14 cellular contexts compared by ENCODE assay signal in genomic region chr5:17154211-17154996, GRCh38.
DNase-seq lines count a peak whose midpoint lies in the region; FAIRE-seq and TF ChIP-seq lines count a peak whose summit lies in the region.
"Had no signal": no experiment of that assay in that cellular context is flagged by ENCODE, and none has a peak within 500 bp of the region (broad histone marks: within the 10 kb centered on the region; RNA-seq: fewer than 3 reads in every experiment).

No MANE protein-coding gene starts in this region.

- H3K4me3 ChIP-seq in small intestine (ENCODE audit: low read depth in 1 of 2, low read length in 2 of 2): no peak overlapping the region
- H3K4me3 ChIP-seq: SK-N-MC had no signal

- 65 to 75% (median 67%) methylated on average over 5 of the region's 5 CpGs for WGBS in small intestine, 3 donors

- peak; percentile 56 for DNase-seq in HPDE6-E6E7 (ENCODE audit: extremely low spot score)
- DNase-seq in RCC 7860 (ENCODE audit: low spot score): peak; percentile 94
- DNase-seq in endothelial cell (ENCODE audit: low spot score): no peak
- DNase-seq in small intestine: peak; percentile 47
- DNase-seq in NCI-H510A treated with DMSO at 0.1 percent for 48 hours (lab: John Stamatoyannopoulos, UW): no peak
- no peak for DNase-seq in mucosa of gallbladder (ENCODE audit: low spot score)
- no peak for DNase-seq in SK-N-DZ (ENCODE audit: low spot score)
- DNase-seq: activated CD4-positive, alpha-beta T cell treated with anti-CD3 and anti-CD28 coated beads, Interleukin-2, amount 10 ng/mL, durations not matched to agents 24 days and 14 days; DMS153; KBM-7; NCI-H345; stimulated activated CD4-positive, alpha-beta T cell treated with anti-CD3 and anti-CD28 coated beads, Interleukin-2, amount 100 ng/mL, for 48 hours had no signal

- H3K4me1 ChIP-seq in small intestine (ENCODE audit: control insufficient read depth in 2 of 2, insufficient read depth in 1 of 2, low read depth in 1 of 2, low read length in 1 of 2): no peaks in the 10 kb centered on the region

- no peaks in the 10 kb centered on the region for H3K36me3 Mint-ChIP-seq in endothelial cell (ENCODE audit: low read depth, unreplicated experiment)

- H3K36me3 ChIP-seq in small intestine (ENCODE audit: control insufficient read depth in 2 of 2, insufficient read depth in 2 of 2, low read length in 2 of 2): no peaks in the 10 kb centered on the region

- no peak overlapping the region for H3K27ac ChIP-seq in small intestine (ENCODE audit: low read depth in 1 of 2, low read length in 1 of 2)
- H3K27ac ChIP-seq: SK-N-MC had no signal

- H3K27me3 Mint-ChIP-seq in endothelial cell (ENCODE audit: unreplicated experiment): peaks cover 4% of the 10 kb centered on the region
- H3K27me3 Mint-ChIP-seq: activated CD4-positive, alpha-beta T cell treated with anti-CD3 and anti-CD28 coated beads, Interleukin-2, amount 10 ng/mL, durations not matched to agents 24 days and 14 days had no signal

- TF ChIP-seq CTCF in endothelial cell (IDR thresholded peaks at IDR 0.05; ENCODE audit: unreplicated experiment): no peak

- H3K9me3 ChIP-seq in small intestine (ENCODE audit: control insufficient read depth, low read depth): no peaks in the 10 kb centered on the region

- FAIRE-seq in RCC 7860 (lab: Jason Lieb, UNC) (peak; percentile 91), small intestine (lab: Jason Lieb, UNC) (no peak)

- no peak overlapping the region for H3K4me3 Mint-ChIP-seq in endothelial cell (ENCODE audit: unreplicated experiment)
- H3K4me3 Mint-ChIP-seq: activated CD4-positive, alpha-beta T cell treated with anti-CD3 and anti-CD28 coated beads, Interleukin-2, amount 10 ng/mL, durations not matched to agents 24 days and 14 days; stimulated activated naive CD8-positive, alpha-beta T cell treated with anti-CD3 and anti-CD28 coated beads, Interleukin-15, Interleukin-2, amounts not matched to agents 100 ng/mL and 50 ng/mL, for 24 hours had no signal

- no peaks in the 10 kb centered on the region for H3K27me3 ChIP-seq in small intestine (ENCODE audit: control insufficient read depth in 2 of 2, insufficient read depth in 2 of 2, low read length in 2 of 2)

- peak overlapping the region; percentile 21 for H3K27ac Mint-ChIP-seq in endothelial cell (ENCODE audit: unreplicated experiment)
- H3K27ac Mint-ChIP-seq: activated CD4-positive, alpha-beta T cell treated with anti-CD3 and anti-CD28 coated beads, Interleukin-2, amount 10 ng/mL, durations not matched to agents 24 days and 14 days; stimulated activated naive CD8-positive, alpha-beta T cell treated with anti-CD3 and anti-CD28 coated beads, Interleukin-15, Interleukin-2, amounts not matched to agents 100 ng/mL and 50 ng/mL, for 24 hours had no signal

- H3K4me1 Mint-ChIP-seq in endothelial cell (ENCODE audit: unreplicated experiment): peaks cover 25% of the 10 kb centered on the region
- H3K4me1 Mint-ChIP-seq: activated CD4-positive, alpha-beta T cell treated with anti-CD3 and anti-CD28 coated beads, Interleukin-2, amount 10 ng/mL, durations not matched to agents 24 days and 14 days had no signal

- no peaks in the 10 kb centered on the region for H3K9me3 Mint-ChIP-seq in endothelial cell (ENCODE audit: unreplicated experiment)
- H3K9me3 Mint-ChIP-seq: activated CD4-positive, alpha-beta T cell treated with anti-CD3 and anti-CD28 coated beads, Interleukin-2, amount 10 ng/mL, durations not matched to agents 24 days and 14 days; stimulated activated naive CD8-positive, alpha-beta T cell treated with anti-CD3 and anti-CD28 coated beads, Interleukin-15, Interleukin-2, amounts not matched to agents 100 ng/mL and 50 ng/mL, for 24 hours had no signal

Comparison
In these comparisons a context has a peak if more than half of its experiments do, and no peak if none do; other contexts are left out.
1. DNase-seq: peak in HPDE6-E6E7 (single experiment), RCC 7860 (single experiment) and small intestine (single experiment); none in endothelial cell (single experiment), NCI-H510A treated with DMSO at 0.1 percent for 48 hours (single experiment), mucosa of gallbladder (single experiment) and SK-N-DZ (single experiment).